ENCODE assay signal across 5 cellular contexts in genomic region chr10:47746780-47747373, GRCh38. TPM values are rescaled to one million over a fixed set of nuclear protein-coding genes. Genes with fewer than 3 reads are reported as not detected.
"Had no signal": no experiment of that assay in that cellular context is flagged by ENCODE, and none has a peak within 500 bp of the region (broad histone marks: within the 10 kb centered on the region; RNA-seq: fewer than 3 reads in every experiment).

No MANE protein-coding gene starts in this region.

RNA-seq across cellular contexts. Expression of gene SYT15B, which starts 16.5 kb away (rescaled TPM):
- total RNA-seq: activated B cell treated with CpG ODN at 0.5 μM for 24 hours, bronchial epithelial cell, fibroblast of lung, mammary epithelial cell had no signal
- polyA plus RNA-seq: naive thymus-derived CD4-positive, alpha-beta T cell had no signal
